Comparison of ENCODE assay signal across 15 cellular contexts in the genomic region with DNA sequence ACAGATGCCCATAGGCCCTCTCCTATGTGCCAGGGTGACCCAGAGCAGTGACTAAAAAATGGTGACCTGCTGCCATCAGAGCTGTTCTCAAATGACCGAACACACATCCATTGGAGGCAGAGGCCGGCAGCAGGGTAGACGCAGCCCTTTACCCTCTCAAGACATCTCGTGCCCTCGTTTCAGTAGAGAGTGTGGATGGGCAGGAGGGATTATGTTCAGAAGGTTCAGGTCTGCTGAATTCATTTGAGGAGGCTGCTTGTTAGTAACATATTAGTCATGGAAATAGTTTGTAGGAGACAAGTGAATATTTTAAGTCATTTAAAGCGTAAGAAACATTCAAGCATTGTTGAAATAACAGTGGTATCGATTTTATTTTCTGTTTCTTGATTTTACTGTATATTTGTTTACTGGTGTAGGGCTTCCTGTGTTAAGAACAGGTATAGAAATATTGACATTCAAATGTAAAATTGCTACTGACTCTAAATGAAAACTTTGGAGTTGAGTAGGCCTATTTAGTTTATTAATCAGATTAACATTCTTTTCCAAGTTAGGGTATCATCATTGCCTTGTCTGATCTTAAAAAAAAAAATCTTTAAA.
A peak's percentile ranks its signal among the peaks of the same experiment; 100 is the strongest.
DNase-seq lines count a peak whose midpoint lies in the region; ATAC-seq and TF ChIP-seq lines count a peak whose summit lies in the region.
"Had no signal": no experiment of that assay in that cellular context is flagged by ENCODE, and none has a peak within 500 bp of the region (broad histone marks: within the 10 kb centered on the region; RNA-seq: fewer than 3 reads in every experiment).

No MANE protein-coding gene starts in this region.

- H3K9me3 Mint-ChIP-seq in nephron: no peaks in the 10 kb centered on the region
- no peaks in the 10 kb centered on the region for H3K9me3 Mint-ChIP-seq in activated T-helper 1 cell treated with anti-CD3 and anti-CD28 coated beads, Interleukin-12 subunit alpha, Interleukin-12 subunit beta, Interleukin-2, Interleukin-4 antibody, amounts not matched to agents 30 ng/mL and 10 ng/mL and 1 ng/mL, durations not matched to agents 14 hours and 24 hours and 36 hours
- H3K9me3 Mint-ChIP-seq: activated naive CD4-positive, alpha-beta T cell treated with anti-CD3 and anti-CD28 coated beads, Interleukin-2, amount 50 U/mL, for 72 hours had no signal

- H3K27ac Mint-ChIP-seq in nephron: peak overlapping the region; percentile 35 to 76 (median 36)
- H3K27ac Mint-ChIP-seq in activated T-helper 1 cell treated with anti-CD3 and anti-CD28 coated beads, Interleukin-12 subunit alpha, Interleukin-12 subunit beta, Interleukin-2, Interleukin-4 antibody, amounts not matched to agents 30 ng/mL and 10 ng/mL and 1 ng/mL, durations not matched to agents 14 hours and 24 hours and 36 hours: no peak overlapping the region
- H3K27ac Mint-ChIP-seq: activated naive CD4-positive, alpha-beta T cell treated with anti-CD3 and anti-CD28 coated beads, Interleukin-2, amount 50 U/mL, for 72 hours had no signal

- ATAC-seq in GM18867 (IDR thresholded peaks at IDR 0.05; ENCODE audit: unreplicated experiment) (peak; percentile 53), GM21529 (IDR thresholded peaks at IDR 0.05; ENCODE audit: unreplicated experiment) (peak; percentile 42)
- ATAC-seq: right lobe of liver had no signal

- DNase-seq in NAMALWA (ENCODE audit: low spot score): peak; percentile 40
- DNase-seq in NCI-H1105 treated with DMSO at 0.1 percent for 48 hours (lab: John Stamatoyannopoulos, UW): no peak
- no peak for DNase-seq in activated gamma-delta T cell treated with Interleukin-2 at 50 U/mL for 16 hours
- no peak for DNase-seq in NCI-H2081 (lab: John Stamatoyannopoulos, UW)
- no peak for DNase-seq in activated T-helper 1 cell treated with anti-CD3 and anti-CD28 coated beads, Interleukin-12 subunit alpha, Interleukin-12 subunit beta, Interleukin-2, Interleukin-4 antibody, amounts not matched to agents 30 ng/mL and 10 ng/mL and 1 ng/mL, durations not matched to agents 14 hours and 24 hours and 36 hours (ENCODE audit: low spot score)
- DNase-seq: central memory CD4-positive, alpha-beta T cell; DMS79; NK-92 treated with Interleukin-12 subunit alpha and Interleukin-12 subunit beta, amount 100 ng/mL, for 24 hours; right lobe of liver; SHP77 treated with DMSO at 0.1 percent for 48 hours; stomach had no signal

- no peak for TF ChIP-seq CTCF in nephron (IDR thresholded peaks at IDR 0.05; ENCODE audit: unreplicated experiment in 3 of 3)

- intact Hi-C loops in activated T-helper 1 cell treated with anti-CD3 and anti-CD28 coated beads, Interleukin-12 subunit alpha, Interleukin-12 subunit beta, Interleukin-2, Interleukin-4 antibody, amounts not matched to agents 30 ng/mL and 10 ng/mL and 1 ng/mL, durations not matched to agents 14 hours and 24 hours and 36 hours (cut with micrococcal nuclease): no loop called here

- peaks cover 4% of the 10 kb centered on the region for H3K4me1 Mint-ChIP-seq in nephron
- no peaks in the 10 kb centered on the region for H3K4me1 Mint-ChIP-seq in activated T-helper 1 cell treated with anti-CD3 and anti-CD28 coated beads, Interleukin-12 subunit alpha, Interleukin-12 subunit beta, Interleukin-2, Interleukin-4 antibody, amounts not matched to agents 30 ng/mL and 10 ng/mL and 1 ng/mL, durations not matched to agents 14 hours and 24 hours and 36 hours (ENCODE audit: low read depth)

- no peak overlapping the region for H3K4me3 Mint-ChIP-seq in nephron
- H3K4me3 Mint-ChIP-seq in activated T-helper 1 cell treated with anti-CD3 and anti-CD28 coated beads, Interleukin-12 subunit alpha, Interleukin-12 subunit beta, Interleukin-2, Interleukin-4 antibody, amounts not matched to agents 30 ng/mL and 10 ng/mL and 1 ng/mL, durations not matched to agents 14 hours and 24 hours and 36 hours: no peak overlapping the region

- H3K27me3 Mint-ChIP-seq in nephron (ENCODE audit: low read depth): no peaks in the 10 kb centered on the region
- peaks cover 3% of the 10 kb centered on the region for H3K27me3 Mint-ChIP-seq in activated T-helper 1 cell treated with anti-CD3 and anti-CD28 coated beads, Interleukin-12 subunit alpha, Interleukin-12 subunit beta, Interleukin-2, Interleukin-4 antibody, amounts not matched to agents 30 ng/mL and 10 ng/mL and 1 ng/mL, durations not matched to agents 14 hours and 24 hours and 36 hours (ENCODE audit: insufficient read depth)

- peaks cover 67% of the 10 kb centered on the region for H3K36me3 Mint-ChIP-seq in nephron (ENCODE audit: low read depth)
- no peaks in the 10 kb centered on the region for H3K36me3 Mint-ChIP-seq in activated T-helper 1 cell treated with anti-CD3 and anti-CD28 coated beads, Interleukin-12 subunit alpha, Interleukin-12 subunit beta, Interleukin-2, Interleukin-4 antibody, amounts not matched to agents 30 ng/mL and 10 ng/mL and 1 ng/mL, durations not matched to agents 14 hours and 24 hours and 36 hours (ENCODE audit: low read depth)
- H3K36me3 Mint-ChIP-seq: activated naive CD4-positive, alpha-beta T cell treated with anti-CD3 and anti-CD28 coated beads, Interleukin-2, amount 50 U/mL, for 72 hours had no signal
